20 cellular contexts compared by ENCODE assay signal in genomic region chr2:20484034-20484617, GRCh38. TPM values are rescaled to one million over a fixed set of nuclear protein-coding genes. Genes with fewer than 3 reads are reported as not detected.
A peak's percentile ranks its signal among the peaks of the same experiment; 100 is the strongest.
DNase-seq lines count a peak whose midpoint lies in the region; ATAC-seq, FAIRE-seq and TF ChIP-seq lines count a peak whose summit lies in the region.
"Had no signal": no experiment of that assay in that cellular context is flagged by ENCODE, and none has a peak within 500 bp of the region (broad histone marks: within the 10 kb centered on the region; RNA-seq: fewer than 3 reads in every experiment).

No MANE protein-coding gene starts in this region.

- no peak overlapping the region for H3K4me3 Mint-ChIP-seq in activated CD8-positive, alpha-beta memory T cell treated with anti-CD3 and anti-CD28 coated beads, Interleukin-2, amount 10 ng/mL, durations not matched to agents 7 days and 5 days
- no peak overlapping the region for H3K4me3 Mint-ChIP-seq in effector memory CD8-positive, alpha-beta T cell
- H3K4me3 Mint-ChIP-seq: CD4-positive, alpha-beta memory T cell; IgD-negative memory B cell had no signal

- H2BK12ac ChIP-seq in H1 (ENCODE audit: low read depth, low read length): no peak overlapping the region
- H2BK12ac ChIP-seq in trophoblast cell (ENCODE audit: low read length): peak overlapping the region; percentile 38

- H4K91ac ChIP-seq in H1 (replicated peaks; ENCODE audit: insufficient read length, low read length) (no peak overlapping the region), trophoblast cell (ENCODE audit: low read depth, low read length) (peak overlapping the region; percentile 12)

- no peaks in the 10 kb centered on the region for H3K36me3 ChIP-seq in H1 (ENCODE audit: control insufficient read depth in 2 of 4, insufficient read depth in 4 of 4, low read length in 3 of 4)
- H3K36me3 ChIP-seq in trophoblast cell (ENCODE audit: control insufficient read depth in 1 of 2, insufficient read depth in 2 of 2, low read length in 2 of 2): no peaks in the 10 kb centered on the region
- H3K36me3 ChIP-seq in transverse colon: no peaks in the 10 kb centered on the region

- 90% methylated on average over 6 of the region's 6 CpGs; no CpG with 5 or more reads in 1 of the 2 experiments for WGBS in H1 (ENCODE audit: extremely low coverage in 1 of 2, insufficient coverage in 1 of 2, insufficient read length in 1 of 2, insufficient replicate concordance in 2 of 2, low coverage in 1 of 2, low lambda C conversion rate in 2 of 2, missing lambda C conversion rate in 1 of 2), 2 experiments
- no CpG with 5 or more reads among the region's 6 CpGs for WGBS in trophoblast cell (ENCODE audit: extremely low coverage, insufficient coverage, insufficient read length)
- WGBS in transverse colon (ENCODE audit: low coverage in 1 of 2), 2 donors: 94% methylated on average over 6 of the region's 6 CpGs; no CpG with 5 or more reads in 1 of the 2 donors

- in situ Hi-C loops in transverse colon (cut with MboI; ENCODE audit: low pct_ligation_motif_present in 1 of 4, low pct_unique_long_range_greater_than_20kb in 1 of 4, low sequenced_read_pairs in 3 of 4): no loop called here

- TF ChIP-seq RAD21 in H1 (IDR thresholded peaks at IDR 0.05 in 1 of 2, conservative IDR thresholded peaks at IDR 0.05 in 1 of 2; ENCODE audit: low read depth in 2 of 2, low read length in 2 of 2): no peak

- no peak overlapping the region for H2BK5ac ChIP-seq in H1 (ENCODE audit: low read depth, low read length)
- no peak overlapping the region for H2BK5ac ChIP-seq in trophoblast cell (ENCODE audit: low read depth, low read length, poor library complexity)

- no peak overlapping the region for H2AFZ ChIP-seq in H1 (ENCODE audit: low read length)
- no peak overlapping the region for H2AFZ ChIP-seq in trophoblast cell (ENCODE audit: insufficient read depth, low read length, poor library complexity)

- no peak for TF ChIP-seq EP300 in H1 (IDR thresholded peaks at IDR 0.05; ENCODE audit: borderline replicate concordance in 1 of 2, low read depth in 2 of 2, low read length in 2 of 2)
- no peak for TF ChIP-seq EP300 in transverse colon (IDR thresholded peaks at IDR 0.05; ENCODE audit: low read depth)

- H3K27ac ChIP-seq in H1 (ENCODE audit: low read depth, low read length) (no peak overlapping the region), trophoblast cell (ENCODE audit: low read depth, low read length) (no peak overlapping the region), transverse colon (peak overlapping the region; percentile 17 to 62 (median 41))
- H3K27ac ChIP-seq: 22Rv1 had no signal

- H4K20me1 ChIP-seq in H1 (replicated peaks in 1 of 2; ENCODE audit: control insufficient read depth in 1 of 2, insufficient read depth in 2 of 2, low read length in 2 of 2): no peaks in the 10 kb centered on the region

- peaks cover 9 to 13% (median 11%) of the 10 kb centered on the region in 4 experiments for H3K4me1 ChIP-seq in H1 (replicated peaks in 1 of 4; ENCODE audit: control insufficient read depth in 3 of 4, insufficient read depth in 4 of 4, low read length in 3 of 4)
- H3K4me1 ChIP-seq in trophoblast cell (ENCODE audit: control insufficient read depth in 1 of 2, insufficient read depth in 2 of 2, low read length in 2 of 2): peaks cover 25 to 27% of the 10 kb centered on the region in 2 experiments
- peaks cover 0 to 17% (median 6%) of the 10 kb centered on the region in 4 donors for H3K4me1 ChIP-seq in transverse colon

- H4K5ac ChIP-seq in H1 (ENCODE audit: insufficient read length, low read depth, low read length): no peak overlapping the region

- CTCF ChIA-PET in activated CD8-positive, alpha-beta memory T cell treated with anti-CD3 and anti-CD28 coated beads, Interleukin-2, amount 10 ng/mL, durations not matched to agents 7 days and 5 days (lab: Charles Lee): no interaction called here
- CTCF ChIA-PET in H1 (lab: Charles Lee; ENCODE audit: partially characterized antibody): interaction anchor here (0.6 to 2.7 kb wide), 11 partner anchors 10 to 158 kb away, joined by 3 to 8 read pairs (median 4); no protein-coding TSS in a partner anchor

- no peaks in the 10 kb centered on the region for H3K9me3 Mint-ChIP-seq in activated CD8-positive, alpha-beta memory T cell treated with anti-CD3 and anti-CD28 coated beads, Interleukin-2, amount 10 ng/mL, durations not matched to agents 7 days and 5 days (ENCODE audit: low read depth)
- H3K9me3 Mint-ChIP-seq in effector memory CD8-positive, alpha-beta T cell: no peaks in the 10 kb centered on the region
- H3K9me3 Mint-ChIP-seq: CD4-positive, alpha-beta memory T cell; IgD-negative memory B cell had no signal

- TF ChIP-seq CTCF in H1 (IDR thresholded peaks at IDR 0.05; ENCODE audit: control extremely low read depth in 1 of 3, insufficient read depth in 1 of 3, low read depth in 1 of 3, low read length in 3 of 3): no peak
- TF ChIP-seq CTCF in transverse colon (IDR thresholded peaks at IDR 0.05): no peak

- H3K9me3 ChIP-seq in H1 (ENCODE audit: insufficient read depth in 2 of 2, low read depth in 1 of 2, low read length in 1 of 2) (no peaks in the 10 kb centered on the region), trophoblast cell (ENCODE audit: insufficient read depth, low read depth, low read length) (no peaks in the 10 kb centered on the region), transverse colon (no peaks in the 10 kb centered on the region)

- no peak overlapping the region for H3K18ac ChIP-seq in H1 (ENCODE audit: extremely low read depth, low read length)
- H3K18ac ChIP-seq in trophoblast cell (ENCODE audit: low read length): no peak overlapping the region

- H3K9ac ChIP-seq in H1 (replicated peaks in 1 of 4; ENCODE audit: extremely low read depth in 1 of 4, low read depth in 3 of 4, low read length in 3 of 4): no peak overlapping the region
- H3K9ac ChIP-seq in trophoblast cell (ENCODE audit: low read length): no peak overlapping the region

- H3K27me3 ChIP-seq in H1 (replicated peaks in 1 of 4; ENCODE audit: control insufficient read depth in 3 of 4, extremely low read depth in 1 of 4, insufficient read depth in 3 of 4, low read length in 3 of 4) (no peaks in the 10 kb centered on the region), trophoblast cell (ENCODE audit: insufficient read depth, low read length) (no peaks in the 10 kb centered on the region), transverse colon (no peaks in the 10 kb centered on the region)

- POLR2A ChIA-PET in H1 (lab: Charles Lee; ENCODE audit: partially characterized antibody): no interaction called here

- TF ChIP-seq POLR2A in H1 (IDR thresholded peaks at IDR 0.05; ENCODE audit: control extremely low read depth in 1 of 2, low read depth in 2 of 2, low read length in 2 of 2) (no peak), transverse colon (IDR thresholded peaks at IDR 0.05) (no peak)

- no peak overlapping the region for H2AK5ac ChIP-seq in H1 (ENCODE audit: low read depth, low read length)
- peak overlapping the region; percentile 50 for H2AK5ac ChIP-seq in trophoblast cell (ENCODE audit: low read length)

- intact Hi-C loops in transverse colon (cut with DNase I; ENCODE audit: low total_unique reads): no loop called here

- H3K79me2 ChIP-seq in H1 (ENCODE audit: control insufficient read depth in 1 of 2, insufficient read depth in 2 of 2, low read length in 2 of 2) (no peaks in the 10 kb centered on the region), trophoblast cell (ENCODE audit: control insufficient read depth, insufficient read depth, low read length, poor library complexity) (peaks cover 2% of the 10 kb centered on the region)

- no peaks in the 10 kb centered on the region for H3K79me1 ChIP-seq in H1 (ENCODE audit: low read depth, low read length)
- H3K79me1 ChIP-seq in trophoblast cell (ENCODE audit: low read length): peaks cover 27% of the 10 kb centered on the region

- peaks cover 12% of the 10 kb centered on the region for H3K27me3 Mint-ChIP-seq in activated CD8-positive, alpha-beta memory T cell treated with anti-CD3 and anti-CD28 coated beads, Interleukin-2, amount 10 ng/mL, durations not matched to agents 7 days and 5 days
- H3K27me3 Mint-ChIP-seq in effector memory CD8-positive, alpha-beta T cell: peaks cover 0 to 24% of the 10 kb centered on the region in 2 donors

- H4K12ac ChIP-seq in trophoblast cell (ENCODE audit: low read depth, low read length): no peak overlapping the region

- no peak overlapping the region for H3K14ac ChIP-seq in H1 (ENCODE audit: insufficient read length)
- H3K14ac ChIP-seq in trophoblast cell (ENCODE audit: low read length): no peak overlapping the region

- DNase-seq in activated CD8-positive, alpha-beta memory T cell treated with anti-CD3 and anti-CD28 coated beads, Interleukin-2, amount 10 ng/mL, durations not matched to agents 7 days and 5 days: peak; percentile 26
- DNase-seq in activated CD8-positive, alpha-beta memory T cell treated with anti-CD3 and anti-CD28 coated beads for 24 hours: no peak
- DNase-seq in H1 (ENCODE audit: low read depth in 1 of 2, low spot score in 2 of 2) (no peak), trophoblast cell (no peak), transverse colon (no peak)
- DNase-seq in activated CD4-positive, CD25-positive, alpha-beta regulatory T cell (lab: John Stamatoyannopoulos, UW): no peak
- no peak for DNase-seq in stimulated activated naive CD4-positive, alpha-beta T cell (lab: John Stamatoyannopoulos, UW)
- no peak for DNase-seq in effector memory CD8-positive, alpha-beta T cell
- DNase-seq: activated gamma-delta T cell treated with Interleukin-2 at 50 U/mL for 16 hours; CD4-positive, alpha-beta memory T cell; dermis blood vessel endothelial cell; foreskin fibroblast; NCI-H1694; NCI-H748 treated with DMSO at 0.1 percent for 48 hours had no signal

- no peaks in the 10 kb centered on the region for H3K36me3 Mint-ChIP-seq in activated CD8-positive, alpha-beta memory T cell treated with anti-CD3 and anti-CD28 coated beads, Interleukin-2, amount 10 ng/mL, durations not matched to agents 7 days and 5 days
- no peaks in the 10 kb centered on the region for H3K36me3 Mint-ChIP-seq in effector memory CD8-positive, alpha-beta T cell (ENCODE audit: insufficient read depth)
- H3K36me3 Mint-ChIP-seq: CD4-positive, alpha-beta memory T cell had no signal

- ATAC-seq in activated CD8-positive, alpha-beta memory T cell treated with anti-CD3 and anti-CD28 coated beads, Interleukin-2, amount 10 ng/mL, durations not matched to agents 7 days and 5 days: no peak
- no peak for ATAC-seq in effector memory CD8-positive, alpha-beta T cell (replicated peaks)

- H2BK20ac ChIP-seq in H1 (ENCODE audit: low read length): no peak overlapping the region

- no peak for FAIRE-seq in H1 (lab: Jason Lieb, UNC)
- FAIRE-seq: G401.6, GM18507, H54, islet of Langerhans had no signal

- H3K4me2 ChIP-seq in H1 (ENCODE audit: insufficient read depth in 1 of 2, low read depth in 2 of 2, low read length in 2 of 2) (no peak overlapping the region), trophoblast cell (ENCODE audit: low read length) (no peak overlapping the region)

- H3K27ac Mint-ChIP-seq in activated CD8-positive, alpha-beta memory T cell treated with anti-CD3 and anti-CD28 coated beads, Interleukin-2, amount 10 ng/mL, durations not matched to agents 7 days and 5 days: no peak overlapping the region
- H3K27ac Mint-ChIP-seq in effector memory CD8-positive, alpha-beta T cell: no peak overlapping the region
- H3K27ac Mint-ChIP-seq: CD4-positive, alpha-beta memory T cell had no signal

- no peak overlapping the region for H3K56ac ChIP-seq in H1 (replicated peaks; ENCODE audit: insufficient read length, low read depth, low read length)

- no peaks in the 10 kb centered on the region for H3K23me2 ChIP-seq in H1 (ENCODE audit: low read depth, low read length)

- H3K4me1 Mint-ChIP-seq in activated CD8-positive, alpha-beta memory T cell treated with anti-CD3 and anti-CD28 coated beads, Interleukin-2, amount 10 ng/mL, durations not matched to agents 7 days and 5 days: no peaks in the 10 kb centered on the region
- H3K4me1 Mint-ChIP-seq in effector memory CD8-positive, alpha-beta T cell (ENCODE audit: low read depth in 2 of 2): no peaks in the 10 kb centered on the region
- H3K4me1 Mint-ChIP-seq: CD4-positive, alpha-beta memory T cell had no signal

- no peak overlapping the region for H3K23ac ChIP-seq in H1 (ENCODE audit: insufficient read length)
- H3K23ac ChIP-seq in trophoblast cell (ENCODE audit: low read length): no peak overlapping the region

- no peak overlapping the region for H4K8ac ChIP-seq in H1 (ENCODE audit: extremely low read depth, insufficient read depth, low read length)
- H4K8ac ChIP-seq in trophoblast cell (ENCODE audit: low read depth, low read length): no peak overlapping the region

- H2BK120ac ChIP-seq in H1 (replicated peaks; ENCODE audit: low read depth, low read length) (no peak overlapping the region), trophoblast cell (ENCODE audit: insufficient read depth, low read length, poor library complexity) (no peak overlapping the region)

- H3K4me3 ChIP-seq in H1 (ENCODE audit: extremely low read depth in 1 of 4, insufficient read depth in 2 of 4, low read depth in 3 of 4, low read length in 4 of 4) (no peak overlapping the region), trophoblast cell (ENCODE audit: low read depth, low read length) (no peak overlapping the region), transverse colon (no peak overlapping the region)

- H3K4ac ChIP-seq in H1 (replicated peaks; ENCODE audit: insufficient read length, low read depth, low read length): peak overlapping the region; percentile 60
- H3K4ac ChIP-seq in trophoblast cell (ENCODE audit: low read depth, low read length): no peak overlapping the region

- no peak overlapping the region for H2BK15ac ChIP-seq in H1 (ENCODE audit: low read length)

RNA-seq across cellular contexts. Expression of gene RHOB, which starts 37.3 kb away (rescaled TPM):
- total RNA-seq in activated CD8-positive, alpha-beta memory T cell treated with anti-CD3 and anti-CD28 coated beads, Interleukin-2, amount 10 ng/mL, durations not matched to agents 7 days and 5 days: 10 to 100 TPM in 1 of 2 experiments, 1 to 10 TPM in 1; 9.1 to 36.4 TPM
- total RNA-seq in H1 (2021; fragmentation: NEBNext Ultra II Directional; extraction: Animal tissue kit (Norgen Biotek cat#: 25700)): 9.5 and 13.5 TPM in 2 replicates
- polyA plus RNA-seq in H1 (2011; rRNA removed): 9.3 and 17.8 TPM in 2 replicates
- polyA plus RNA-seq in H1 (2011; cell fraction: cytosol; rRNA removed): 12.2 TPM
- polyA plus RNA-seq in H1 (2011; cell fraction: nucleus; rRNA removed): 12.4 TPM
- polyA plus RNA-seq in H1 (2012, experiment 1 of 2): 6.7 to 9.6 TPM (median 7.6 TPM) in 4 replicates
- polyA plus RNA-seq in H1 (2012, experiment 2 of 2): 14.3 TPM
- 5.4 TPM for polyA plus RNA-seq in H1 (2013, experiment 1 of 2)
- 5.6 TPM for polyA plus RNA-seq in H1 (2013, experiment 2 of 2)
- polyA minus RNA-seq in H1 (2011; rRNA and poly(A)+ RNA removed): 3.1 and 4.1 TPM in 2 replicates
- 12.4 TPM for polyA minus RNA-seq in H1 (2011; cell fraction: cytosol; rRNA and poly(A)+ RNA removed)
- 40.4 TPM for polyA minus RNA-seq in H1 (2011; cell fraction: nucleus; rRNA and poly(A)+ RNA removed)
- 220 and 222 TPM in 2 replicates for polyA plus RNA-seq in trophoblast cell (2013)
- total RNA-seq in transverse colon: 100 to 1,000 TPM; 360 to 732 (median 532) TPM

Comparison
In these comparisons a context has a peak if more than half of its experiments do, and no peak if none do; other contexts are left out.
1. H3K27ac ChIP-seq: peak in transverse colon (4 of 4); none in H1 (single experiment) and trophoblast cell (single experiment).
2. RNA of gene RHOB, which starts 37.3 kb away (total RNA-seq): 360 to 732 TPM in transverse colon; 9.1 to 36.4 TPM in activated CD8-positive, alpha-beta memory T cell treated with anti-CD3 and anti-CD28 coated beads, Interleukin-2, amount 10 ng/mL, durations not matched to agents 7 days and 5 days and 9.5 to 13.5 TPM in H1; every median in the first group is over 4 times any median in the second.